In genomic region chr3:48502121-48502520, GRCh38 we compare ENCODE assay signal across 2 cellular contexts.
TF ChIP-seq lines count a peak whose summit lies in the region.

No MANE protein-coding gene starts in this region.

TF ChIP-seq in SK-N-SH, 30 proteins besides CTCF, POLR2A, EP300 and RAD21 (continued from another document):
- no peak for TF ChIP-seq FOSL2 (IDR thresholded peaks at IDR 0.05; ENCODE audit: borderline replicate concordance, low read depth)
- TF ChIP-seq MEF2A (IDR thresholded peaks at IDR 0.05; ENCODE audit: borderline replicate concordance, low read depth): no peak
- TF ChIP-seq TCF12 (IDR thresholded peaks at IDR 0.05): no peak
- TF ChIP-seq NFIC (IDR thresholded peaks at IDR 0.05; ENCODE audit: borderline replicate concordance): no peak
- no peak for TF ChIP-seq JUND (IDR thresholded peaks at IDR 0.05)
- TF ChIP-seq REST (IDR thresholded peaks at IDR 0.05; ENCODE audit: low read depth, low read length): no peak
- no peak for TF ChIP-seq NRF1 (IDR thresholded peaks at IDR 0.05; ENCODE audit: low read depth, low read length)
- TF ChIP-seq USF1 (IDR thresholded peaks at IDR 0.05; ENCODE audit: borderline replicate concordance, low read depth): no peak
- no peak for TF ChIP-seq YY1 (IDR thresholded peaks at IDR 0.05; ENCODE audit: low read depth)
- TF ChIP-seq CHD2 (IDR thresholded peaks at IDR 0.05; ENCODE audit: low read length, partially characterized antibody): no peak
- TF ChIP-seq PBX3 (IDR thresholded peaks at IDR 0.05): no peak
- no peak for TF ChIP-seq RCOR1 (IDR thresholded peaks at IDR 0.05; ENCODE audit: low read length)
- TF ChIP-seq ZBTB33 (IDR thresholded peaks at IDR 0.05; ENCODE audit: borderline replicate concordance, low read depth): no peak
- no peak for TF ChIP-seq USF2 (IDR thresholded peaks at IDR 0.05; ENCODE audit: borderline replicate concordance, low read depth, low read length)

TF ChIP-seq in SK-N-SH treated with all-trans-retinoic acid at 6 μM for 48 hours, 23 proteins besides CTCF, POLR2A, EP300 and RAD21 (continued from another document):
- TF ChIP-seq PATZ1 (CRISPR knock-in tag; IDR thresholded peaks at IDR 0.05; ENCODE audit: borderline replicate concordance): no peak
